In genomic region chr13:21902709-21903098, GRCh38 we compare ENCODE assay signal across 17 cellular contexts.
DNase-seq lines count a peak whose midpoint lies in the region; ATAC-seq and TF ChIP-seq lines count a peak whose summit lies in the region.
"Had no signal": no experiment of that assay in that cellular context is flagged by ENCODE, and none has a peak within 500 bp of the region (broad histone marks: within the 10 kb centered on the region; RNA-seq: fewer than 3 reads in every experiment).

No MANE protein-coding gene starts in this region.

- no peaks in the 10 kb centered on the region for H3K9me3 Mint-ChIP-seq in activated T-cell treated with anti-CD3 and anti-CD28 coated beads, Interleukin-2, amount 50 U/mL, for 4 hours
- H3K9me3 Mint-ChIP-seq: CD8-positive, alpha-beta T cell; GM23338 had no signal

- H3K4me3 ChIP-seq in gastroesophageal sphincter (no peak overlapping the region), subcutaneous abdominal adipose tissue (ENCODE audit: low read depth in 1 of 5, low read length in 5 of 5) (no peak overlapping the region)
- H3K4me3 ChIP-seq: GM23338 had no signal

- H3K36me3 Mint-ChIP-seq in activated T-cell treated with anti-CD3 and anti-CD28 coated beads, Interleukin-2, amount 50 U/mL, for 4 hours (ENCODE audit: insufficient read depth) = no peaks in the 10 kb centered on the region
- H3K36me3 Mint-ChIP-seq: CD14-positive monocyte; CD8-positive, alpha-beta T cell had no signal

- 60 to 70% methylated on average over 4 to 6 of the region's 8 CpGs for WGBS in gastroesophageal sphincter (ENCODE audit: low coverage in 1 of 2), 2 donors

- H3K27ac ChIP-seq in gastroesophageal sphincter (peak overlapping the region in 3 of 4 donors; percentile 10 to 35 (median 31)), subcutaneous abdominal adipose tissue (ENCODE audit: low read depth, low read length) (peak overlapping the region; percentile 76)
- H3K27ac ChIP-seq: 22Rv1, HL-60 had no signal

- H3K4me3 Mint-ChIP-seq in activated T-cell treated with anti-CD3 and anti-CD28 coated beads, Interleukin-2, amount 50 U/mL, for 4 hours = no peak overlapping the region
- H3K4me3 Mint-ChIP-seq: CD14-positive monocyte; CD8-positive, alpha-beta T cell; GM23338 had no signal

- H3K4me1 ChIP-seq in gastroesophageal sphincter (peaks cover 0 to 11% (median 0%) of the 10 kb centered on the region in 3 donors), subcutaneous abdominal adipose tissue (ENCODE audit: control insufficient read depth in 5 of 5, insufficient read depth in 5 of 5, low read length in 5 of 5) (peaks cover 3 to 56% (median 45%) of the 10 kb centered on the region in 5 donors)

- DNase-seq in Right ventricle myocardium superior (no peak), cardiac septum (ENCODE audit: low spot score) (no peak)
- DNase-seq in activated CD4-positive, alpha-beta T cell treated with anti-CD3 and anti-CD28 coated beads for 48 hours = no peak
- DNase-seq in activated T-cell treated with anti-CD3 and anti-CD28 coated beads, Interleukin-2, amount 50 U/mL, for 4 hours = no peak
- DNase-seq in stimulated activated naive CD8-positive, alpha-beta T cell treated with anti-CD3 and anti-CD28 coated beads, Interleukin-15, Interleukin-2, amounts not matched to agents 100 U/mL and 50 U/mL, for 24 hours = no peak
- DNase-seq: CD8-positive, alpha-beta T cell; COR-L47; DMS153; DMS79 treated with DMSO at 0.1 percent for 48 hours; EL; H7 had no signal

- H3K27me3 Mint-ChIP-seq in activated T-cell treated with anti-CD3 and anti-CD28 coated beads, Interleukin-2, amount 50 U/mL, for 4 hours (ENCODE audit: low read depth) = no peaks in the 10 kb centered on the region

- H3K9ac ChIP-seq in subcutaneous abdominal adipose tissue (ENCODE audit: low read length in 5 of 5) = no peak overlapping the region

- peaks cover 5% of the 10 kb centered on the region for H3K27me3 ChIP-seq in gastroesophageal sphincter
- no peaks in the 10 kb centered on the region for H3K27me3 ChIP-seq in subcutaneous abdominal adipose tissue (ENCODE audit: control insufficient read depth in 5 of 5, insufficient read depth in 4 of 5, low read length in 5 of 5)

- peak; percentile 10 for ATAC-seq in Right ventricle myocardium superior (ENCODE audit: poor library complexity)
- peak; percentile 5 for ATAC-seq in gastroesophageal sphincter
- ATAC-seq in activated T-cell treated with anti-CD3 and anti-CD28 coated beads, Interleukin-2, amount 50 U/mL, for 4 hours = no peak
- ATAC-seq in stimulated activated naive CD8-positive, alpha-beta T cell treated with anti-CD3 and anti-CD28 coated beads, Interleukin-15, Interleukin-2, amounts not matched to agents 100 U/mL and 50 U/mL, for 24 hours = no peak
- ATAC-seq: CD8-positive, alpha-beta T cell; GM23338 had no signal

- no peak for TF ChIP-seq POLR2A in gastroesophageal sphincter (IDR thresholded peaks at IDR 0.05)

- no peaks in the 10 kb centered on the region for H3K9me3 ChIP-seq in gastroesophageal sphincter
- no peaks in the 10 kb centered on the region for H3K9me3 ChIP-seq in subcutaneous abdominal adipose tissue (ENCODE audit: control insufficient read depth in 5 of 5, low read length in 5 of 5)

- TF ChIP-seq EP300 in gastroesophageal sphincter (IDR thresholded peaks at IDR 0.05) = no peak

- H3K4me1 Mint-ChIP-seq in activated T-cell treated with anti-CD3 and anti-CD28 coated beads, Interleukin-2, amount 50 U/mL, for 4 hours (ENCODE audit: low read depth) = no peaks in the 10 kb centered on the region
- H3K4me1 Mint-ChIP-seq: CD14-positive monocyte had no signal

- intact Hi-C loops in Right ventricle myocardium superior (cut with DNase I) = no loop called here
- intact Hi-C loops in cardiac septum (cut with DNase I) = no loop called here

- TF ChIP-seq CTCF in gastroesophageal sphincter (IDR thresholded peaks at IDR 0.05) = no peak

- H3K36me3 ChIP-seq in gastroesophageal sphincter = no peaks in the 10 kb centered on the region
- no peaks in the 10 kb centered on the region for H3K36me3 ChIP-seq in subcutaneous abdominal adipose tissue (ENCODE audit: control insufficient read depth in 5 of 5, insufficient read depth in 5 of 5, low read length in 5 of 5)

Comparison
In these comparisons a context has a peak if more than half of its experiments do, and no peak if none do; other contexts are left out.
1. ATAC-seq: peak in Right ventricle myocardium superior (single experiment) and gastroesophageal sphincter (single experiment); none in activated T-cell treated with anti-CD3 and anti-CD28 coated beads, Interleukin-2, amount 50 U/mL, for 4 hours (0 of 2) and stimulated activated naive CD8-positive, alpha-beta T cell treated with anti-CD3 and anti-CD28 coated beads, Interleukin-15, Interleukin-2, amounts not matched to agents 100 U/mL and 50 U/mL, for 24 hours (single experiment).